In genomic region chr13:50448535-50448981, GRCh38 we compare ENCODE assay signal across 15 cellular contexts.
A peak's percentile ranks its signal among the peaks of the same experiment; 100 is the strongest.
DNase-seq lines count a peak whose midpoint lies in the region; ATAC-seq, FAIRE-seq and TF ChIP-seq lines count a peak whose summit lies in the region.
"Had no signal": no experiment of that assay in that cellular context is flagged by ENCODE, and none has a peak within 500 bp of the region (broad histone marks: within the 10 kb centered on the region; RNA-seq: fewer than 3 reads in every experiment).

No MANE protein-coding gene starts in this region.

- H3K4me1 ChIP-seq in PC-3 (ENCODE audit: insufficient read depth, low read length) (no peaks in the 10 kb centered on the region), hepatocyte (ENCODE audit: insufficient read depth) (peaks cover 8% of the 10 kb centered on the region), HepG2 (ENCODE audit: insufficient read depth, low read length) (no peaks in the 10 kb centered on the region), OCI-LY7 (ENCODE audit: insufficient read depth, low read length, poor library complexity, severe bottlenecking) (peaks cover 5% of the 10 kb centered on the region)

- H3K27ac ChIP-seq in PC-3 (ENCODE audit: low read length) = no peak overlapping the region
- H3K27ac ChIP-seq in hepatocyte = no peak overlapping the region
- H3K27ac ChIP-seq in HepG2 (ENCODE audit: extremely low read length, insufficient read depth, low read length) = no peak overlapping the region
- no peak overlapping the region for H3K27ac ChIP-seq in OCI-LY7 (ENCODE audit: low read depth, low read length, poor library complexity, severe bottlenecking)
- H3K27ac ChIP-seq: thoracic aorta had no signal

- TF ChIP-seq RAD21 in HepG2 (CRISPR knock-in tag; IDR thresholded peaks at IDR 0.05) = no peak

- no peak for TF ChIP-seq POLR2A in HepG2 (IDR thresholded peaks at IDR 0.05; ENCODE audit: insufficient read depth in 1 of 2, low read depth in 2 of 2, low read length in 2 of 2)

- no peaks in the 10 kb centered on the region for H3K9me3 ChIP-seq in PC-3 (ENCODE audit: low read length)
- no peaks in the 10 kb centered on the region for H3K9me3 ChIP-seq in hepatocyte (ENCODE audit: low read depth)
- H3K9me3 ChIP-seq in HepG2 (ENCODE audit: low read length) = no peaks in the 10 kb centered on the region
- no peaks in the 10 kb centered on the region for H3K9me3 ChIP-seq in OCI-LY7 (ENCODE audit: low read length)
- H3K9me3 ChIP-seq: thoracic aorta had no signal

- in situ Hi-C loops in HepG2 (cut with HindIII; ENCODE audit: extremely low pct_ligation_motif_present, low pct_unique_long_range_greater_than_20kb) = no loop called here

- H3K36me3 ChIP-seq in PC-3 (ENCODE audit: low read depth, low read length) (no peaks in the 10 kb centered on the region), kidney epithelial cell (ENCODE audit: control insufficient read depth, insufficient read depth, low read length) (no peaks in the 10 kb centered on the region), hepatocyte (replicated peaks; ENCODE audit: insufficient read depth, low read depth) (no peaks in the 10 kb centered on the region), HepG2 (replicated peaks in 1 of 2; ENCODE audit: control insufficient read depth in 1 of 2, insufficient read depth in 2 of 2, low read length in 2 of 2) (peaks cover 2 to 3% of the 10 kb centered on the region in 2 experiments; a peak in 2 of 5 replicates), OCI-LY7 (ENCODE audit: insufficient read depth, low read length) (no peaks in the 10 kb centered on the region)
- H3K36me3 ChIP-seq: thoracic aorta had no signal

- H3K4me3 ChIP-seq in PC-3 (ENCODE audit: low read length) (no peak overlapping the region), kidney epithelial cell (ENCODE audit: low read depth, low read length) (no peak overlapping the region), hepatocyte (no peak overlapping the region), HepG2 (replicated peaks in 1 of 3; ENCODE audit: insufficient read depth in 1 of 3, low read depth in 2 of 3, low read length in 3 of 3) (no peak overlapping the region), OCI-LY7 (ENCODE audit: low read depth, low read length, poor library complexity, severe bottlenecking) (no peak overlapping the region)
- H3K4me3 ChIP-seq: thoracic aorta had no signal

- intact Hi-C loops in PC-3 (cut with micrococcal nuclease) = no loop called here
- intact Hi-C loops in HepG2 (cut with micrococcal nuclease; ENCODE audit: unreplicated experiment) = no loop called here
- intact Hi-C loops in OCI-LY7 (cut with micrococcal nuclease; ENCODE audit: unreplicated experiment) = no loop called here

- DNase-seq in DMS 273 treated with DMSO at 0.1 percent for 48 hours (lab: John Stamatoyannopoulos, UW) (peak; percentile 33), HT-29 (ENCODE audit: low spot score) (peak; percentile 51), PC-3 (peak; percentile 8), kidney epithelial cell (ENCODE audit: low read depth) (peak; percentile 25), hepatocyte (ENCODE audit: low spot score) (no peak), HepG2 (ENCODE audit: low spot score) (no peak), NCI-H524 treated with DMSO at 0.1 percent for 48 hours (lab: John Stamatoyannopoulos, UW) (no peak), OCI-LY7 (ENCODE audit: low spot score) (no peak)
- DNase-seq: activated B cell treated with CpG ODN at 0.5 μM for 24 hours; CD8-positive, alpha-beta T cell; erythroblast; HCEC 1CT; hippocampal formation; nucleus accumbens had no signal

- H2AFZ ChIP-seq in PC-3 (ENCODE audit: low read length) (no peak overlapping the region), hepatocyte (no peak overlapping the region), HepG2 (ENCODE audit: low read length) (no peak overlapping the region), OCI-LY7 (ENCODE audit: low read length) (no peak overlapping the region)

- H3K9me2 ChIP-seq in PC-3 (replicated peaks; ENCODE audit: low read length) = no peaks in the 10 kb centered on the region
- H3K9me2 ChIP-seq in hepatocyte (replicated peaks; ENCODE audit: insufficient read depth) = no peaks in the 10 kb centered on the region
- H3K9me2 ChIP-seq in OCI-LY7 (ENCODE audit: insufficient read depth, low read length) = no peaks in the 10 kb centered on the region

- WGBS in hepatocyte (ENCODE audit: low lambda C conversion rate, missing lambda C conversion rate) = 33% methylated on average over 1 of the region's 1 CpG
- 100% methylated on average over 1 of the region's 1 CpG for WGBS in HepG2 (ENCODE audit: low lambda C conversion rate)

- POLR2A ChIA-PET in PC-3 (lab: Charles Lee; ENCODE audit: unreplicated experiment) = no interaction called here
- POLR2A ChIA-PET in HepG2 (lab: Yijun Ruan, JAX) = no interaction called here
- POLR2A ChIA-PET in OCI-LY7 (lab: Charles Lee) = interaction anchor here (1.4 kb wide), 1 partner anchor 13 kb away, joined by 4 read pairs; no protein-coding TSS in a partner anchor

- no peak overlapping the region for H3K9ac ChIP-seq in PC-3 (ENCODE audit: low read length)
- no peak overlapping the region for H3K9ac ChIP-seq in HepG2 (ENCODE audit: insufficient read depth, low read depth, low read length)

- no peak for FAIRE-seq in HepG2 (lab: Jason Lieb, UNC)

- TF ChIP-seq EP300 in HepG2 (IDR thresholded peaks at IDR 0.05; ENCODE audit: low read depth in 2 of 2, low read length in 2 of 2) = no peak
- TF ChIP-seq EP300 in HepG2 (CRISPR knock-in tag; IDR thresholded peaks at IDR 0.05; ENCODE audit: borderline replicate concordance) = no peak

- H3F3A ChIP-seq in PC-3 (ENCODE audit: low read length, unreplicated experiment) = no peaks in the 10 kb centered on the region

- CTCF ChIA-PET in PC-3 (lab: Charles Lee) (no interaction called here), HepG2 (lab: Yijun Ruan, JAX; ENCODE audit: low intra/inter-chr PET ratio, low total read pairs) (no interaction called here), OCI-LY7 (lab: Charles Lee; ENCODE audit: unreplicated experiment) (no interaction called here)

- no peak overlapping the region for H3K4me2 ChIP-seq in PC-3 (ENCODE audit: low read length)
- no peak overlapping the region for H3K4me2 ChIP-seq in hepatocyte
- H3K4me2 ChIP-seq in HepG2 (ENCODE audit: low read depth, low read length) = no peak overlapping the region
- H3K4me2 ChIP-seq in OCI-LY7 (ENCODE audit: low read length) = no peak overlapping the region

- H3K27me3 ChIP-seq in PC-3 (ENCODE audit: low read length) (no peaks in the 10 kb centered on the region), kidney epithelial cell (ENCODE audit: control insufficient read depth, insufficient read depth, low read length) (no peaks in the 10 kb centered on the region), hepatocyte (no peaks in the 10 kb centered on the region), HepG2 (ENCODE audit: control insufficient read depth in 1 of 2, insufficient read depth in 2 of 2, low read length in 2 of 2) (no peaks in the 10 kb centered on the region)

- no peak for ATAC-seq in PC-3
- no peak for ATAC-seq in HepG2
- ATAC-seq: CD8-positive, alpha-beta T cell had no signal

- BruUV-seq in PC-3 (replicated peaks; lab: Mats Ljungman, UMichigan) (no TSS peak), HepG2 (replicated peaks; lab: Mats Ljungman, UMichigan) (no TSS peak), OCI-LY7 (replicated peaks; lab: Mats Ljungman, UMichigan) (no TSS peak)

- H3K79me2 ChIP-seq in PC-3 (ENCODE audit: low read length) (no peaks in the 10 kb centered on the region), hepatocyte (no peaks in the 10 kb centered on the region), HepG2 (ENCODE audit: insufficient read depth, low read length) (no peaks in the 10 kb centered on the region), OCI-LY7 (ENCODE audit: insufficient read depth, low read depth, low read length) (no peaks in the 10 kb centered on the region)

- H4K20me1 ChIP-seq in PC-3 (ENCODE audit: low read length) = no peaks in the 10 kb centered on the region
- H4K20me1 ChIP-seq in hepatocyte (ENCODE audit: insufficient read depth, poor library complexity, severe bottlenecking) = no peaks in the 10 kb centered on the region
- no peaks in the 10 kb centered on the region for H4K20me1 ChIP-seq in HepG2 (ENCODE audit: insufficient read depth, low read length)
- H4K20me1 ChIP-seq in OCI-LY7 (ENCODE audit: insufficient read depth, low read length) = no peaks in the 10 kb centered on the region

- TF ChIP-seq CTCF in PC-3 (conservative IDR thresholded peaks at IDR 0.05; ENCODE audit: low read depth, low read length) (no peak), kidney epithelial cell (IDR thresholded peaks at IDR 0.05; ENCODE audit: insufficient read depth, low read length, poor library complexity, severe bottlenecking) (no peak), hepatocyte (IDR thresholded peaks at IDR 0.05; ENCODE audit: poor library complexity) (no peak), HepG2 (CRISPR knock-in tag; IDR thresholded peaks at IDR 0.05) (no peak), OCI-LY7 (conservative IDR thresholded peaks at IDR 0.05; ENCODE audit: low read length) (no peak)

TF ChIP-seq in HepG2, 621 proteins besides CTCF, POLR2A, EP300 and RAD21:
- TF ChIP-seq NCOA1 (CRISPR knock-in tag; IDR thresholded peaks at IDR 0.05) (no peak), E2F1 (CRISPR knock-in tag; IDR thresholded peaks at IDR 0.05) (no peak)

Comparison
In these comparisons a context has a peak if more than half of its experiments do, and no peak if none do; other contexts are left out.
1. DNase-seq: peak in DMS 273 treated with DMSO at 0.1 percent for 48 hours (single experiment), HT-29 (single experiment), PC-3 (single experiment) and kidney epithelial cell (single experiment); none in hepatocyte (single experiment), HepG2 (single experiment), NCI-H524 treated with DMSO at 0.1 percent for 48 hours (single experiment) and OCI-LY7 (single experiment).